In the genomic region with DNA sequence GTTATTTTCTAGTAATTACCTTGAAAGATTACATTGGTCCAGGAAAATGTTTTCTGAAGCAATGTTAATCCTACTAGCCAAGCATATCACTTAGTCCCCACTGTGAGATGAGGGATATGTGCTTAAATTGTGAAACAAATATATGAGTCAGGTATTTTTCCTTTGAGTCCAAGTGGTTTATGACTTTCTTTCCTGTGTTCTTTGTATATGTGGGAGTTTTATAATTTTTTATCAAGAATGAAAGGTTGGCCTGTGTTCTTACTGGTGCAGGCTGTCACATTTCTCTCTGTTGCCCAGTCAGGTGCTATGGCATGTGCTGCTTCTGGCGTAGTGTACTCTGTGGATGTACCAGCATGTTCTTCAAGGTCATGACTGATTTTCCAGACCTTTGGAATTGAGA, we compare ENCODE assay signal across 12 cellular contexts.
A peak's percentile ranks its signal among the peaks of the same experiment; 100 is the strongest.
DNase-seq lines count a peak whose midpoint lies in the region; ATAC-seq and TF ChIP-seq lines count a peak whose summit lies in the region.
"Had no signal": no experiment of that assay in that cellular context is flagged by ENCODE, and none has a peak within 500 bp of the region (broad histone marks: within the 10 kb centered on the region; RNA-seq: fewer than 3 reads in every experiment).

No MANE protein-coding gene starts in this region.

- H3K9ac ChIP-seq in colonic mucosa (ENCODE audit: low read depth in 2 of 2, low read length in 2 of 2), result no peak overlapping the region

- 77% methylated on average over 1 of the region's 1 CpG for WGBS in esophagus muscularis mucosa

- H3K27me3 ChIP-seq in esophagus muscularis mucosa (no peaks in the 10 kb centered on the region), colonic mucosa (no peaks in the 10 kb centered on the region)

- H3K4me1 ChIP-seq in esophagus muscularis mucosa, result peaks cover 24 to 64% (median 46%) of the 10 kb centered on the region in 4 donors
- peaks cover 3% of the 10 kb centered on the region for H3K4me1 ChIP-seq in mucosa of descending colon (ENCODE audit: low read depth)
- no peaks in the 10 kb centered on the region for H3K4me1 ChIP-seq in colonic mucosa

- ATAC-seq in Right ventricle myocardium inferior, result peak; percentile 45
- ATAC-seq in mucosa of descending colon, result peak; percentile 71
- ATAC-seq in GM21717 (IDR thresholded peaks at IDR 0.05; ENCODE audit: unreplicated experiment), result no peak
- ATAC-seq in HG03095 (IDR thresholded peaks at IDR 0.05; ENCODE audit: unreplicated experiment), result no peak
- ATAC-seq: GM23338, sciatic nerve had no signal

- no peak for TF ChIP-seq POLR2A in esophagus muscularis mucosa (IDR thresholded peaks at IDR 0.05; ENCODE audit: low read depth)

- H3K4me3 ChIP-seq in esophagus muscularis mucosa (no peak overlapping the region), mucosa of descending colon (no peak overlapping the region), colonic mucosa (no peak overlapping the region)
- H3K4me3 ChIP-seq: GM23338 had no signal

- H3K9me3 ChIP-seq in esophagus muscularis mucosa (no peaks in the 10 kb centered on the region), mucosa of descending colon (no peaks in the 10 kb centered on the region), colonic mucosa (no peaks in the 10 kb centered on the region)

- intact Hi-C loops in Right ventricle myocardium inferior (cut with DNase I) (no loop called here), cardiac septum (cut with DNase I) (no loop called here), esophagus muscularis mucosa (cut with DNase I) (no loop called here), mucosa of descending colon (cut with DNase I, micrococcal nuclease) (no loop called here), colonic mucosa (cut with DNase I) (loop anchor here (10.0 kb wide), 1 partner anchor 120 kb away; no protein-coding TSS in a partner anchor)

- TF ChIP-seq CTCF in esophagus muscularis mucosa (IDR thresholded peaks at IDR 0.05), result no peak
- no peak for TF ChIP-seq CTCF in mucosa of descending colon (IDR thresholded peaks at IDR 0.05)
- no peak for TF ChIP-seq CTCF in colonic mucosa (IDR thresholded peaks at IDR 0.05)

- H3K27ac ChIP-seq in esophagus muscularis mucosa (replicated peaks in 1 of 4) (peak overlapping the region; percentile 70 to 84 (median 78)), colonic mucosa (no peak overlapping the region)

- no peak for DNase-seq in Right ventricle myocardium inferior (ENCODE audit: missing footprints)
- DNase-seq in cardiac septum (ENCODE audit: low spot score), result no peak
- no peak for DNase-seq in esophagus muscularis mucosa (ENCODE audit: extremely low spot score)
- no peak for DNase-seq in mucosa of descending colon
- no peak for DNase-seq in colonic mucosa
- no peak for DNase-seq in mesenteric fat pad (ENCODE audit: low spot score)
- DNase-seq: activated CD4-positive, alpha-beta memory T cell treated with anti-CD3 and anti-CD28 coated beads for 36 hours; midbrain had no signal

- no peak for TF ChIP-seq EP300 in esophagus muscularis mucosa (IDR thresholded peaks at IDR 0.05)

- no peaks in the 10 kb centered on the region for H3K36me3 ChIP-seq in esophagus muscularis mucosa
- no peaks in the 10 kb centered on the region for H3K36me3 ChIP-seq in mucosa of descending colon (ENCODE audit: low read depth)
- no peaks in the 10 kb centered on the region for H3K36me3 ChIP-seq in colonic mucosa

Comparison
In these comparisons a context has a peak if more than half of its experiments do, and no peak if none do; other contexts are left out.
1. ATAC-seq: peak in Right ventricle myocardium inferior (single experiment) and mucosa of descending colon (single experiment); none in GM21717 (single experiment) and HG03095 (single experiment).